22 cellular contexts compared by ENCODE assay signal in the genomic region with DNA sequence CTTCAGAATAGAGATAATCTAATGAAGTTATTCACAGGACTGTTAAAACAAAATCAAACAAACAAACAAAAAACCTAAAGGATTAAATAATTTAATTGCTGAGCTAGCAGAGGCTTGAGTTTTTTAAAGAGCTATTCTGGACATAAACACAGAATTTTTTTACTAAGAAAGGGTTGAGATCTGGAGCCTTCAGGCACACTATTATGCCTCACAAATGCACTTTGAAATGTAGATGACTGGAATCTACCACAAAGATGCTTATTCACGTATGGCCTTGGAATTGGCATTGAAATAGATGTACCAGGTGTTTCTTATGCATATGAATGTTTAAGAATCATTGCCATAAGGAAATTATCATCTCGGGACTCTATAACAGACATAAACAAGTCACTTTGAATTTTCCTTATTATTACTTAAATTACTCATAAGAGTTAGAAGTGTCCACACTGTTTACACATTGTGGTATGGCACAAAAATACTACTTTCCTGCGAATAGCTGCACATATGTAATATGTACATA. TPM values are rescaled to one million over a fixed set of nuclear protein-coding genes. Genes with fewer than 3 reads are reported as not detected.
"Had no signal": no experiment of that assay in that cellular context is flagged by ENCODE, and none has a peak within 500 bp of the region (broad histone marks: within the 10 kb centered on the region; RNA-seq: fewer than 3 reads in every experiment).

No MANE protein-coding gene starts in this region.

- ATAC-seq: activated T-cell treated with anti-CD3 and anti-CD28 coated beads, Interleukin-2, amount 50 U/mL, for 4 hours; gastroesophageal sphincter; left ventricle myocardium superior; natural killer cell; pancreas; right cardiac atrium; T-cell; upper lobe of right lung had no signal

- H3K4me1 ChIP-seq: gastroesophageal sphincter, pancreas, thyroid gland, upper lobe of right lung had no signal

- H3K9me3 ChIP-seq: gastroesophageal sphincter, pancreas, thyroid gland, upper lobe of right lung had no signal

- H3K27ac ChIP-seq: cardiac muscle cell, gastroesophageal sphincter, pancreas, thyroid gland, upper lobe of right lung had no signal

- H3K36me3 ChIP-seq: cardiac muscle cell had no signal

- H3K27me3 ChIP-seq: cardiac muscle cell, gastroesophageal sphincter, pancreas, thyroid gland, upper lobe of right lung had no signal

- H3K4me3 ChIP-seq: cardiac muscle cell, gastroesophageal sphincter, pancreas, thyroid gland, upper lobe of right lung had no signal

- DNase-seq: activated CD4-positive, alpha-beta T cell treated with anti-CD3 and anti-CD28 coated beads, Interleukin-2, amount 50 U/mL, for 4 hours; activated CD8-positive, alpha-beta memory T cell treated with anti-CD3 and anti-CD28 coated beads, Interleukin-2, amount 50 U/mL, for 48 hours; activated naive CD4-positive, alpha-beta T cell; activated naive CD8-positive, alpha-beta T cell treated with anti-CD3 and anti-CD28 coated beads for 36 hours; activated T-cell treated with anti-CD3 and anti-CD28 coated beads, Interleukin-2, amount 50 U/mL, for 4 hours; dermis blood vessel endothelial cell; effector CD8-positive, alpha-beta T cell; erythroblast; head of caudate nucleus; left ventricle myocardium superior; midbrain; natural killer cell; pancreas; right cardiac atrium; stimulated activated CD4-positive, alpha-beta T cell treated with anti-CD3 and anti-CD28 coated beads, Interleukin-12 subunit alpha, Interleukin-12 subunit beta, amount 100 ng/mL, for 4 hours; stimulated activated CD4-positive, alpha-beta T cell treated with anti-CD3 and anti-CD28 coated beads, Interleukin-4, amount 100 ng/mL, for 4 hours; substantia nigra; T-cell; thyroid gland; upper lobe of right lung had no signal

RNA-seq across cellular contexts. Expression of a gene that starts 21.6 kb away (rescaled TPM):
- total RNA-seq: cardiac muscle cell had no signal

RNA-seq across cellular contexts. Expression of a gene that starts 21.8 kb away (rescaled TPM):
- total RNA-seq: cardiac muscle cell had no signal
- polyA plus RNA-seq: cardiac muscle cell had no signal
